In the genomic region with DNA sequence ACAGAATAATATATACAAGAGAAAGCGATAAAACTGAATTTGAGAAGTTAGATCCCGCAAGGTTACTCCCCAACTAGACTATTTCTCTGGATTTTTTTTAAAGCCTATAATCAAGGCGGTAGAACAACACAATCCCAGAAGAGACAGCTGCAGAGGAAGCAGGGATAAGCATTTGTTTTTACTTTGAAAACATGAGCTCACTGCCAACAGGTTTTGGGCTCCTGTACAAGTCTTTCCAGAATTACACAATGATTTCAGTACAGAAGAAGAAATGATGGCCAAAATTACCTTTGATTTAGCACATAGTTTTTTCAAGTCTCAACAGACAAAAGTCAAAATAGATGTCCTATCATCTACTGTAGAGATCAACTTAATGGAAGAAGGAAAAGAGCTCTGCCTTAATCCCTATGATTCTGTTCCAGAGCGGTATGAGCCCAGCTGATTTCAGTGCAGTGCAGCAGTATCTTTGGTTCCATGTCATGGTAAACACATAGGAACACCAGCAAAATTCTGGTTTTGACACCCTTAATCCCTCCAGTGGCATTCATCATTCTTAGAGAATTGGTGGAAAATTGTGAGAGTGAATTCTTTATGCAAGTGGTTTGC, we compare ENCODE assay signal across 20 cellular contexts.
DNase-seq lines count a peak whose midpoint lies in the region; ATAC-seq, FAIRE-seq and TF ChIP-seq lines count a peak whose summit lies in the region.
"Had no signal": no experiment of that assay in that cellular context is flagged by ENCODE, and none has a peak within 500 bp of the region (broad histone marks: within the 10 kb centered on the region; RNA-seq: fewer than 3 reads in every experiment).

No MANE protein-coding gene starts in this region.

- H3K4me3 Mint-ChIP-seq in effector memory CD8-positive, alpha-beta T cell = no peak overlapping the region
- H3K4me3 Mint-ChIP-seq: activated naive CD8-positive, alpha-beta T cell; B cell; memory B cell; T-helper 2 cell treated with Interferon-gamma antibody and Interleukin-4, amounts not matched to agents 5 μg/mL and 100 μg/mL, for 36 hours had no signal

- peak; percentile 61 for FAIRE-seq in H54 (lab: Jason Lieb, UNC)
- FAIRE-seq: pancreas had no signal

- no peaks in the 10 kb centered on the region for H3K36me3 Mint-ChIP-seq in effector memory CD8-positive, alpha-beta T cell (ENCODE audit: insufficient read depth)
- H3K36me3 Mint-ChIP-seq: activated naive CD8-positive, alpha-beta T cell; memory B cell had no signal

- peaks cover 10 to 29% of the 10 kb centered on the region in 2 donors for H3K9me3 Mint-ChIP-seq in effector memory CD8-positive, alpha-beta T cell

- H3K27me3 Mint-ChIP-seq in effector memory CD8-positive, alpha-beta T cell = no peaks in the 10 kb centered on the region
- H3K27me3 Mint-ChIP-seq: activated naive CD8-positive, alpha-beta T cell; B cell; memory B cell had no signal

- TF ChIP-seq CTCF in fibroblast of pulmonary artery (IDR thresholded peaks at IDR 0.05; ENCODE audit: low read length, missing control alignments) = no peak

- no peaks in the 10 kb centered on the region for H3K9me3 ChIP-seq in effector memory CD4-positive, alpha-beta T cell (ENCODE audit: control insufficient read depth, low read length)
- H3K9me3 ChIP-seq: pancreas, thoracic aorta had no signal

- H3K36me3 ChIP-seq in effector memory CD4-positive, alpha-beta T cell (ENCODE audit: control insufficient read depth, insufficient read depth, low read length) = no peaks in the 10 kb centered on the region
- H3K36me3 ChIP-seq: pancreas, thoracic aorta had no signal

- H3K4me1 Mint-ChIP-seq in effector memory CD8-positive, alpha-beta T cell (ENCODE audit: low read depth in 2 of 2) = no peaks in the 10 kb centered on the region
- H3K4me1 Mint-ChIP-seq: B cell, memory B cell had no signal

- no peak overlapping the region for H3K27ac Mint-ChIP-seq in effector memory CD8-positive, alpha-beta T cell
- H3K27ac Mint-ChIP-seq: activated naive CD8-positive, alpha-beta T cell; B cell; memory B cell; T-helper 2 cell treated with Interferon-gamma antibody and Interleukin-4, amounts not matched to agents 5 μg/mL and 100 μg/mL, for 36 hours had no signal

- H3K4me3 ChIP-seq in fibroblast of pulmonary artery (replicated peaks; ENCODE audit: low read depth, low read length) = no peak overlapping the region
- no peak overlapping the region for H3K4me3 ChIP-seq in effector memory CD4-positive, alpha-beta T cell (ENCODE audit: insufficient read depth, low read depth, low read length, poor library complexity, severe bottlenecking)
- H3K4me3 ChIP-seq: pancreas, thoracic aorta had no signal

- no peak for ATAC-seq in GM18907 (IDR thresholded peaks at IDR 0.05; ENCODE audit: unreplicated experiment)
- no peak for ATAC-seq in effector memory CD8-positive, alpha-beta T cell (replicated peaks)
- ATAC-seq: esophagus mucosa, pancreas had no signal

- TF ChIP-seq POLR2A in H54 (IDR thresholded peaks at IDR 0.05; ENCODE audit: low read depth, low read length) = no peak

- no peaks in the 10 kb centered on the region for H3K4me1 ChIP-seq in effector memory CD4-positive, alpha-beta T cell (ENCODE audit: control insufficient read depth, insufficient read depth, low read length, poor library complexity, severe bottlenecking)
- H3K4me1 ChIP-seq: pancreas had no signal

- no peaks in the 10 kb centered on the region for H3K27me3 ChIP-seq in effector memory CD4-positive, alpha-beta T cell (replicated peaks; ENCODE audit: control insufficient read depth, insufficient read depth, low read length, poor library complexity, severe bottlenecking)
- H3K27me3 ChIP-seq: pancreas had no signal

- DNase-seq in H54 (ENCODE audit: insufficient read length, low spot score) (no peak), amniotic epithelial cell (ENCODE audit: low read depth) (peak; percentile 66), fibroblast of pulmonary artery (ENCODE audit: low read depth) (peak; percentile 80), pons (ENCODE audit: low spot score) (peak; percentile 6), glomerular visceral epithelial cell (ENCODE audit: extremely low spot score) (no peak)
- DNase-seq in effector memory CD8-positive, alpha-beta T cell = no peak
- no peak for DNase-seq in effector memory CD4-positive, alpha-beta T cell
- DNase-seq: activated CD4-positive, alpha-beta T cell treated with anti-CD3 and anti-CD28 coated beads for 48 hours; activated T-cell treated with anti-CD3 and anti-CD28 coated beads, Interleukin-2, amount 50 U/mL, for 1 hour; DND-41; NCI-H526; pancreas had no signal

- H3K27ac ChIP-seq in effector memory CD4-positive, alpha-beta T cell (ENCODE audit: insufficient read depth, low read length, poor library complexity, severe bottlenecking) = no peak overlapping the region
- H3K27ac ChIP-seq: HL-60, pancreas had no signal

Comparison
In these comparisons a context has a peak if more than half of its experiments do, and no peak if none do; other contexts are left out.
1. DNase-seq: peak in amniotic epithelial cell (single experiment), fibroblast of pulmonary artery (single experiment) and pons (single experiment); none in H54 (single experiment), effector memory CD8-positive, alpha-beta T cell (0 of 3), glomerular visceral epithelial cell (single experiment) and effector memory CD4-positive, alpha-beta T cell (0 of 3).